In the genomic region with DNA sequence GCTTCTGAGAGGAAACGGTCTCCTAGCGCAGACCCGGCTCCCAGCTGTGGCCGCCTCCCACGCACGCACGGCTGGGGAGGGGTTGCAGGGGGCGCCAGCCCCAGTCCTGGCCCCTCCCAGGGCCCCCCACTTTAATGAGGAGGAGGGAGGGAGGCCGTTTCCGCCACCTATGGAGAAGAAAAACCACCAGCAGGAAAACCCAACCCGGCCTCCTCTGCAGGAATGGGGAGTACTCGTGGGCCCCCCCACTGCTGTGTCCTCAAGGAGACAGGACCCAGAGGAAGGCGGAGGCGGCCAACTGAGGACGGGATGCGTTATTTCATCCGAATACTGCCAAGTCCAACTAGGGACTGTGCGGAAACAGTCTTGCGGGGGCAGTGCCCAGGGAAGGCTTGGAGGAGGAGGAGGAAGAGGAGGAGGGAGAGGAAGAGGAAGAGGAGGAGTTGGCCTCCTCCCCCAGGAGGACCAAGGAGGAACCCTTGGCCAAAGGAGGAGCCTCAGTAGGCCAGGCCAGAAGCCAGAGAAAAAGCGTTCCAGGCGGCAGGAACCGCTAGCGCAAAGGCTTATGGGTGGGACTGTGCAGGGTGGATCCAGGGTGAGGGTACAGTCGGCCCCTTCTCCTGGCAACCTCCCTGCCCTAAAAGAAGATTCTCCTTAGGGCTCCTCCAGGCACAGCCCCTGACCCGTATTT, we compare ENCODE assay signal across 9 cellular contexts. TPM values are rescaled to one million over a fixed set of nuclear protein-coding genes. Genes with fewer than 3 reads are reported as not detected.
DNase-seq lines count a peak whose midpoint lies in the region; ATAC-seq and TF ChIP-seq lines count a peak whose summit lies in the region.
"Had no signal": no experiment of that assay in that cellular context is flagged by ENCODE, and none has a peak within 500 bp of the region (broad histone marks: within the 10 kb centered on the region; RNA-seq: fewer than 3 reads in every experiment).

No MANE protein-coding gene starts in this region.

- POLR2A ChIA-PET in WTC11 (lab: Charles Lee): interaction anchor here (1.1 to 1.5 kb wide), 3 partner anchors 16 to 136 kb away, joined by 3 to 11 read pairs (median 5); no protein-coding TSS in a partner anchor

- peaks cover 30% of the 10 kb centered on the region for H3K4me1 Mint-ChIP-seq in WTC11

- H3K9me3 Mint-ChIP-seq in WTC11: no peaks in the 10 kb centered on the region

- no peak overlapping the region for H3K27ac Mint-ChIP-seq in WTC11

- CTCF ChIA-PET in WTC11 (lab: Charles Lee): interaction anchor here (0.6 to 9.7 kb wide), 12 partner anchors 13 to 205 kb away, joined by 3 to 106 read pairs (median 4); partner anchors contain the start of genes GDF15, LRRC25 and LSM4

- intact Hi-C loops in Right ventricle myocardium superior (cut with DNase I): no loop called here
- intact Hi-C loops in sciatic nerve (cut with DNase I): no loop called here

- TF ChIP-seq CTCF in WTC11 (IDR thresholded peaks at IDR 0.05): no peak

- DNase-seq in stimulated activated CD4-positive, alpha-beta T cell treated with anti-CD3 and anti-CD28 coated beads, Interleukin-15, amount 100 ng/mL, for 24 hours: peak; percentile 36
- DNase-seq in stimulated activated CD4-positive, alpha-beta T cell treated with anti-CD3 and anti-CD28 coated beads, Interleukin-4, amount 100 ng/mL, for 4 hours: no peak
- DNase-seq in WTC11 (ENCODE audit: low spot score): no peak
- peak; percentile 83 for DNase-seq in Right ventricle myocardium superior
- peak; percentile 90 for DNase-seq in sciatic nerve (ENCODE audit: low spot score)
- DNase-seq in DMS79 (lab: John Stamatoyannopoulos, UW): no peak

- no peaks in the 10 kb centered on the region for H3K36me3 Mint-ChIP-seq in WTC11

- ATAC-seq in WTC11: no peak
- peak; percentile 27 for ATAC-seq in Right ventricle myocardium superior (ENCODE audit: poor library complexity)
- ATAC-seq in sciatic nerve: peak; percentile 60
- no peak for ATAC-seq in GM18520 (IDR thresholded peaks at IDR 0.05; ENCODE audit: unreplicated experiment)
- no peak for ATAC-seq in HG03342 (IDR thresholded peaks at IDR 0.05; ENCODE audit: unreplicated experiment)

- H3K27me3 Mint-ChIP-seq in WTC11 (ENCODE audit: low read depth): peaks cover 33% of the 10 kb centered on the region

- H3K4me3 Mint-ChIP-seq in WTC11: peak overlapping the region; percentile 25; the same call in 1 of the 2 replicates

TF ChIP-seq in WTC11, 78 proteins besides CTCF, POLR2A, EP300 and RAD21:
- TF ChIP-seq ZNF263 (CRISPR knock-in tag; IDR thresholded peaks at IDR 0.05; ENCODE audit: low read depth) (peak; percentile 92), SMAD3 (CRISPR knock-in tag; IDR thresholded peaks at IDR 0.05; ENCODE audit: borderline replicate concordance) (no peak)

RNA-seq across cellular contexts. Expression of gene SSBP4, which starts 3.9 kb away (rescaled TPM):
- total RNA-seq in WTC11 (2021) (44.5 to 51.2 TPM (median 47.4 TPM) in 3 replicates), Right ventricle myocardium superior (30.4 TPM), sciatic nerve (82.5 TPM)

RNA-seq across cellular contexts. Expression of gene LRRC25, which starts 17.9 kb away (rescaled TPM):
- total RNA-seq in WTC11 (2021) (0.07 to 0.31 TPM (median 0.18 TPM) in 3 replicates), Right ventricle myocardium superior (3.6 TPM), sciatic nerve (8.2 TPM)
- total RNA-seq: bronchial epithelial cell had no signal

RNA-seq across cellular contexts. Expression of gene ISYNA1, which starts 22.6 kb away (rescaled TPM):
- total RNA-seq in WTC11 (2021) (236 to 310 TPM (median 307 TPM) in 3 replicates), Right ventricle myocardium superior (26.0 TPM), sciatic nerve (112 TPM)

RNA-seq across cellular contexts. Expression of gene GDF15, which starts 29.4 kb away (rescaled TPM):
- total RNA-seq in WTC11 (2021): 18.3 to 27.3 TPM (median 19.1 TPM) in 3 replicates
- 0.54 TPM for total RNA-seq in Right ventricle myocardium superior
- 8.3 TPM for total RNA-seq in sciatic nerve

Comparison
In these comparisons a context has a peak if more than half of its experiments do, and no peak if none do; other contexts are left out.
1. DNase-seq: peak in stimulated activated CD4-positive, alpha-beta T cell treated with anti-CD3 and anti-CD28 coated beads, Interleukin-15, amount 100 ng/mL, for 24 hours (single experiment), Right ventricle myocardium superior (single experiment) and sciatic nerve (single experiment); none in stimulated activated CD4-positive, alpha-beta T cell treated with anti-CD3 and anti-CD28 coated beads, Interleukin-4, amount 100 ng/mL, for 4 hours (0 of 2), WTC11 (single experiment) and DMS79 (single experiment).
2. ATAC-seq: peak in Right ventricle myocardium superior (single experiment) and sciatic nerve (single experiment); none in WTC11 (single experiment), GM18520 (single experiment) and HG03342 (single experiment).